Comparison of ENCODE assay signal across 1 cellular context in the genomic region with DNA sequence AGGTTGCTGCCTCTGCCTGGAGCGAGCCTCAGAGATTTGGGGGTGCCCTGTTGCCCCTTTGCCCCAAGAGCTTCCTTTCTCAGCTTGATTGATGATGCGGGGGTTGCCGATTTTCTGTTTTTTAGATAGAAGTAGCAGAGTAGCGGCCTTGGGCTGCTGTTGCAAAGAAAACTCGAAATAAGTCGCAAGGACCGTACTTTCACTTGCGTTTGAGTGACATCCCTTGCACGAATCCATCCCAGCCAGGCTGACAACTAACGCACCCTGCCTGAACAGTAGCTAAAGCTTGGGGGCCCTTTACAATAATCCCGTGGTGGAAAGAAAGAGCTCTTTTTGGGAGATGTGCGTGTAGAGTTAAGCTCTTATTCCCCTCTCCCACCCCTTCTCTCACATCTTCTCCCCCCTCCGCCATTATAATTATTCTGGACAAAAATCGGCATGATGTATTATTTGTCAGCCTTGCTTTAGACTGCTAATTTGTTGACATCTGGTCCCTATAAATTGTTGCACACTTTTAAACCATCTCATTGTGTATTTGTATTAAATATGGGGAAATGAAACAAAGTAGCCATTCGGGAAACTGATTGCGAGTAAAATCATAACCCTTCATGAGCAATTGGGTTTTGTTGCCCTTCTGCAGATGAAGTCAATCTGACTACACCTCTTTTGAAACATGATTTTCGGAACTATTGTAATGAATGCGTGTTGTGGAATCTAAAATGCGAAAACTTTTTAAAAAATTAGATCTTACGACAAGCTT.
TF ChIP-seq lines count a peak whose summit lies in the region.

No MANE protein-coding gene starts in this region.

TF ChIP-seq in endothelial cell of umbilical vein, 7 proteins besides CTCF, POLR2A, EP300 and RAD21:
- TF ChIP-seq JUN (IDR thresholded peaks at IDR 0.05; ENCODE audit: borderline replicate concordance, insufficient read depth, insufficient read length, low read depth) = no peak
- no peak for TF ChIP-seq FOS (IDR thresholded peaks at IDR 0.05; ENCODE audit: borderline replicate concordance, insufficient read depth, low read length)
- TF ChIP-seq, protein P1, sequence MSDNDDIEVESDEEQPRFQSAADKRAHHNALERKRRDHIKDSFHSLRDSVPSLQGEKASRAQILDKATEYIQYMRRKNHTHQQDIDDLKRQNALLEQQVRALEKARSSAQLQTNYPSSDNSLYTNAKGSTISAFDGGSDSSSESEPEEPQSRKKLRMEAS (IDR thresholded peaks at IDR 0.05; ENCODE audit: insufficient read depth, insufficient read length) = no peak
- TF ChIP-seq GATA2 (IDR thresholded peaks at IDR 0.05; ENCODE audit: insufficient read depth, insufficient read length, low read depth, low read length) = no peak
- no peak for TF ChIP-seq MYC (IDR thresholded peaks at IDR 0.05; ENCODE audit: low read depth, low read length)
- no peak for TF ChIP-seq POLR2AphosphoS5 (IDR thresholded peaks at IDR 0.05; ENCODE audit: insufficient read depth, low read depth, low read length)
- no peak for TF ChIP-seq EZH2 (IDR thresholded peaks at IDR 0.05; ENCODE audit: borderline replicate concordance, low read depth, low read length, severe bottlenecking)
TF ChIP-seq in endothelial cell of umbilical vein: peak in this region for 0.
